8 cellular contexts compared by ENCODE assay signal in genomic region chr9:91360551-91361293, GRCh38. TPM values are rescaled to one million over a fixed set of nuclear protein-coding genes. Genes with fewer than 3 reads are reported as not detected.
DNase-seq lines count a peak whose midpoint lies in the region; ATAC-seq and TF ChIP-seq lines count a peak whose summit lies in the region.

No MANE protein-coding gene starts in this region.

- peaks cover 50% of the 10 kb centered on the region for H3K4me1 Mint-ChIP-seq in activated naive CD8-positive, alpha-beta T cell treated with anti-CD3 and anti-CD28 coated beads, Interleukin-2, amount 50 U/mL, for 24 hours
- peaks cover 42 to 61% of the 10 kb centered on the region in 2 donors for H3K4me1 Mint-ChIP-seq in immature natural killer cell
- peaks cover 32 to 60% of the 10 kb centered on the region in 2 donors for H3K4me1 Mint-ChIP-seq in stimulated activated naive B cell treated with anti-CD40 and anti-IgM and Interleukin-4, amounts not matched to agents 10 μg/mL and 1 μg/mL and 100 μg/mL, for 72 hours

- TF ChIP-seq CTCF in HFF-Myc (IDR thresholded peaks at IDR 0.05; ENCODE audit: low read depth, low read length, missing control alignments) = no peak

- no peaks in the 10 kb centered on the region for H3K27me3 Mint-ChIP-seq in activated naive CD8-positive, alpha-beta T cell treated with anti-CD3 and anti-CD28 coated beads, Interleukin-2, amount 50 U/mL, for 24 hours
- H3K27me3 Mint-ChIP-seq in immature natural killer cell (ENCODE audit: low read depth in 3 of 3) = peaks cover 2 to 9% (median 3%) of the 10 kb centered on the region in 3 donors
- no peaks in the 10 kb centered on the region for H3K27me3 Mint-ChIP-seq in stimulated activated naive B cell treated with anti-CD40 and anti-IgM and Interleukin-4, amounts not matched to agents 10 μg/mL and 1 μg/mL and 100 μg/mL, for 72 hours

- peak overlapping the region; percentile 87 to 96 (median 91); a peak in 21 of 22 replicates for H3K27ac ChIP-seq in BLaER1 treated with 17β-estradiol and CSF1 and Interleukin-3, amounts not matched to agents 10 nM and 100 nM

- peak overlapping the region; percentile 92 for H3K27ac Mint-ChIP-seq in activated naive CD8-positive, alpha-beta T cell treated with anti-CD3 and anti-CD28 coated beads, Interleukin-2, amount 50 U/mL, for 24 hours
- peak overlapping the region; percentile 90 to 97 (median 96) for H3K27ac Mint-ChIP-seq in immature natural killer cell
- peak overlapping the region; percentile 98 for H3K27ac Mint-ChIP-seq in stimulated activated naive B cell treated with anti-CD40 and anti-IgM and Interleukin-4, amounts not matched to agents 10 μg/mL and 1 μg/mL and 100 μg/mL, for 72 hours

- H3K27me3 ChIP-seq in BLaER1 treated with 17β-estradiol and CSF1 and Interleukin-3, amounts not matched to agents 10 nM and 100 nM = no peaks in the 10 kb centered on the region

- ATAC-seq in activated naive CD8-positive, alpha-beta T cell treated with anti-CD3 and anti-CD28 coated beads, Interleukin-2, amount 50 U/mL, for 24 hours = no peak
- peak; percentile 61 to 68 for ATAC-seq in stimulated activated naive B cell treated with anti-CD40 and anti-IgM and Interleukin-4, amounts not matched to agents 10 μg/mL and 1 μg/mL and 100 μg/mL, for 72 hours (replicated peaks)
- no peak for ATAC-seq in HG03159 (IDR thresholded peaks at IDR 0.05; ENCODE audit: unreplicated experiment)

- H4K20me1 ChIP-seq in BLaER1 treated with 17β-estradiol and CSF1 and Interleukin-3, amounts not matched to agents 10 nM and 100 nM = peaks cover 0 to 11% (median 0%) of the 10 kb centered on the region in 11 experiments; a peak in 7 of 22 replicates

- peak overlapping the region; percentile 95 for H3K4me3 Mint-ChIP-seq in activated naive CD8-positive, alpha-beta T cell treated with anti-CD3 and anti-CD28 coated beads, Interleukin-2, amount 50 U/mL, for 24 hours
- H3K4me3 Mint-ChIP-seq in immature natural killer cell = peak overlapping the region; percentile 96 to 99 (median 97)
- H3K4me3 Mint-ChIP-seq in stimulated activated naive B cell treated with anti-CD40 and anti-IgM and Interleukin-4, amounts not matched to agents 10 μg/mL and 1 μg/mL and 100 μg/mL, for 72 hours = peak overlapping the region; percentile 89 to 96

- H3K9me3 ChIP-seq in BLaER1 treated with 17β-estradiol and CSF1 and Interleukin-3, amounts not matched to agents 10 nM and 100 nM (replicated peaks in 1 of 11) = peaks cover 20 to 28% (median 27%) of the 10 kb centered on the region in 11 experiments

- DNase-seq in HFF-Myc (ENCODE audit: extremely low read depth, low read depth) (no peak), immature natural killer cell (no peak), NCI-H446 (lab: John Stamatoyannopoulos, UW) (no peak), HEK293T (ENCODE audit: extremely low spot score) (no peak)
- DNase-seq in activated naive CD8-positive, alpha-beta T cell treated with anti-CD3 and anti-CD28 coated beads, Interleukin-2, amount 50 U/mL, for 24 hours = no peak
- no peak for DNase-seq in stimulated activated naive B cell treated with anti-CD40 and anti-IgM and Interleukin-4, amounts not matched to agents 10 μg/mL and 1 μg/mL and 100 μg/mL, for 72 hours

- peaks cover 0 to 36% (median 16%) of the 10 kb centered on the region in 11 experiments; a peak in 16 of 22 replicates for H3K36me3 ChIP-seq in BLaER1 treated with 17β-estradiol and CSF1 and Interleukin-3, amounts not matched to agents 10 nM and 100 nM

- peak overlapping the region; percentile 78 to 97 (median 85) for H3K4me2 ChIP-seq in BLaER1 treated with 17β-estradiol and CSF1 and Interleukin-3, amounts not matched to agents 10 nM and 100 nM

- POLR2A ChIA-PET in HEK293T (lab: Yijun Ruan, JAX) = interaction anchor here (0.6 to 1.6 kb wide), 2 partner anchors 65 to 163 kb away, joined by 3 to 4 read pairs; no protein-coding TSS in a partner anchor

- H3K9ac ChIP-seq in BLaER1 treated with 17β-estradiol and CSF1 and Interleukin-3, amounts not matched to agents 10 nM and 100 nM = peak overlapping the region; percentile 87 to 97 (median 95)

- no peaks in the 10 kb centered on the region for H3K9me3 Mint-ChIP-seq in activated naive CD8-positive, alpha-beta T cell treated with anti-CD3 and anti-CD28 coated beads, Interleukin-2, amount 50 U/mL, for 24 hours
- H3K9me3 Mint-ChIP-seq in immature natural killer cell = no peaks in the 10 kb centered on the region
- H3K9me3 Mint-ChIP-seq in stimulated activated naive B cell treated with anti-CD40 and anti-IgM and Interleukin-4, amounts not matched to agents 10 μg/mL and 1 μg/mL and 100 μg/mL, for 72 hours = peaks cover 0 to 5% of the 10 kb centered on the region in 2 donors

- H3K36me3 Mint-ChIP-seq in activated naive CD8-positive, alpha-beta T cell treated with anti-CD3 and anti-CD28 coated beads, Interleukin-2, amount 50 U/mL, for 24 hours (ENCODE audit: low read depth) = peaks cover 23% of the 10 kb centered on the region
- H3K36me3 Mint-ChIP-seq in immature natural killer cell = peaks cover 0 to 5% (median 2%) of the 10 kb centered on the region in 3 donors
- peaks cover 48 to 57% of the 10 kb centered on the region in 2 donors for H3K36me3 Mint-ChIP-seq in stimulated activated naive B cell treated with anti-CD40 and anti-IgM and Interleukin-4, amounts not matched to agents 10 μg/mL and 1 μg/mL and 100 μg/mL, for 72 hours

- CTCF ChIA-PET in HEK293T (lab: Yijun Ruan, JAX) = no interaction called here

- H3K4me3 ChIP-seq in BLaER1 treated with 17β-estradiol and CSF1 and Interleukin-3, amounts not matched to agents 10 nM and 100 nM = peak overlapping the region; percentile 86 to 100 (median 99)
- H3K4me3 ChIP-seq in HFF-Myc (replicated peaks; ENCODE audit: low read depth, low read length) = peak overlapping the region; percentile 84

- peaks cover 19 to 31% (median 23%) of the 10 kb centered on the region in 10 experiments for H3K4me1 ChIP-seq in BLaER1 treated with 17β-estradiol and CSF1 and Interleukin-3, amounts not matched to agents 10 nM and 100 nM

TF ChIP-seq in HEK293T, 16 proteins besides CTCF, POLR2A, EP300 and RAD21:
- TF ChIP-seq ARNT (IDR thresholded peaks at IDR 0.05) (no peak), NFRKB (IDR thresholded peaks at IDR 0.05) (no peak), L3MBTL2 (conservative IDR thresholded peaks at IDR 0.05) (no peak), BHLHE40 (IDR thresholded peaks at IDR 0.05; ENCODE audit: borderline replicate concordance) (no peak), LEF1 (IDR thresholded peaks at IDR 0.05; ENCODE audit: borderline replicate concordance) (no peak), HDGF (IDR thresholded peaks at IDR 0.05; ENCODE audit: borderline replicate concordance) (no peak), FOXK2 (IDR thresholded peaks at IDR 0.05) (no peak), PKNOX1 (IDR thresholded peaks at IDR 0.05) (no peak), TARDBP (IDR thresholded peaks at IDR 0.05) (no peak), SP1 (IDR thresholded peaks at IDR 0.05) (no peak)
TF ChIP-seq in HEK293T: peak in this region for 0.

RNA-seq across cellular contexts. Expression of gene AUH, which starts 1.0 kb away (rescaled TPM):
- polyA plus RNA-seq in immature natural killer cell = 10 to 100 TPM; 16.9 to 23.2 (median 18.2) TPM

Comparison
In these comparisons a context has a peak if more than half of its experiments do, and no peak if none do; other contexts are left out.
1. ATAC-seq: peak in stimulated activated naive B cell treated with anti-CD40 and anti-IgM and Interleukin-4, amounts not matched to agents 10 μg/mL and 1 μg/mL and 100 μg/mL, for 72 hours (2 of 2); none in activated naive CD8-positive, alpha-beta T cell treated with anti-CD3 and anti-CD28 coated beads, Interleukin-2, amount 50 U/mL, for 24 hours (single experiment) and HG03159 (single experiment).
2. Peak in every context shown above with its lines, with median percentiles within 50 percentile points of each other: H3K27ac Mint-ChIP-seq and H3K4me3 Mint-ChIP-seq.